ENCODE assay signal across 19 cellular contexts in genomic region chr1:53629101-53629691, GRCh38.
A peak's percentile ranks its signal among the peaks of the same experiment; 100 is the strongest.
DNase-seq lines count a peak whose midpoint lies in the region; ATAC-seq and TF ChIP-seq lines count a peak whose summit lies in the region.
"Had no signal": no experiment of that assay in that cellular context is flagged by ENCODE, and none has a peak within 500 bp of the region (broad histone marks: within the 10 kb centered on the region; RNA-seq: fewer than 3 reads in every experiment).

No MANE protein-coding gene starts in this region.

- CTCF ChIA-PET in activated CD4-positive, alpha-beta T cell treated with anti-CD3 and anti-CD28 coated beads, Interleukin-2, amount 10 ng/mL, durations not matched to agents 7 days and 5 days (lab: Charles Lee), result no interaction called here

- peaks cover under 1% of the 10 kb centered on the region for H3K27me3 Mint-ChIP-seq in activated CD4-positive, alpha-beta T cell treated with anti-CD3 and anti-CD28 coated beads, Interleukin-2, amount 10 ng/mL, durations not matched to agents 7 days and 5 days
- H3K27me3 Mint-ChIP-seq: activated naive CD8-positive, alpha-beta T cell treated with anti-CD3 and anti-CD28 coated beads for 36 hours had no signal

- H3K27ac Mint-ChIP-seq in activated CD4-positive, alpha-beta T cell treated with anti-CD3 and anti-CD28 coated beads, Interleukin-2, amount 10 ng/mL, durations not matched to agents 7 days and 5 days, result no peak overlapping the region
- H3K27ac Mint-ChIP-seq: activated CD8-positive, alpha-beta T cell treated with anti-CD3 and anti-CD28 coated beads, Interleukin-2, amount 10 ng/mL, durations not matched to agents 7 days and 5 days; activated naive CD8-positive, alpha-beta T cell treated with anti-CD3 and anti-CD28 coated beads for 36 hours; activated T-helper 1 cell treated with anti-CD3 and anti-CD28 coated beads, Interleukin-12 subunit alpha, Interleukin-12 subunit beta, Interleukin-2, Interleukin-4 antibody, amounts not matched to agents 30 ng/mL and 10 ng/mL and 1 ng/mL, durations not matched to agents 14 hours and 24 hours and 36 hours; effector memory CD8-positive, alpha-beta T cell; memory B cell; naive thymus-derived CD4-positive, alpha-beta T cell had no signal

- ATAC-seq in activated CD4-positive, CD25-positive, alpha-beta regulatory T cell treated with anti-CD3 and anti-CD28 coated beads, Interleukin-2, amount 50 U/mL, for 24 hours, result no peak
- ATAC-seq in SK-N-SH treated with all-trans-retinoic acid at 6 μM for 48 hours, result no peak; the same call in 2 of the 3 replicates
- ATAC-seq: activated CD8-positive, alpha-beta T cell treated with anti-CD3 and anti-CD28 coated beads, Interleukin-2, amount 10 ng/mL, durations not matched to agents 7 days and 5 days; effector memory CD8-positive, alpha-beta T cell; naive thymus-derived CD4-positive, alpha-beta T cell had no signal

- no peaks in the 10 kb centered on the region for H3K4me1 Mint-ChIP-seq in activated CD4-positive, alpha-beta T cell treated with anti-CD3 and anti-CD28 coated beads, Interleukin-2, amount 10 ng/mL, durations not matched to agents 7 days and 5 days
- H3K4me1 Mint-ChIP-seq: activated naive CD8-positive, alpha-beta T cell treated with anti-CD3 and anti-CD28 coated beads for 36 hours; memory B cell; naive thymus-derived CD4-positive, alpha-beta T cell had no signal

- POLR2A ChIA-PET in activated CD4-positive, alpha-beta T cell treated with anti-CD3 and anti-CD28 coated beads, Interleukin-2, amount 10 ng/mL, durations not matched to agents 7 days and 5 days (lab: Charles Lee), result no interaction called here

- DNase-seq in activated CD4-positive, CD25-positive, alpha-beta regulatory T cell treated with anti-CD3 and anti-CD28 coated beads, Interleukin-2, amount 50 U/mL, for 72 hours, result peak; percentile 6
- peak; percentile 72 for DNase-seq in myocyte (ENCODE audit: low read depth)
- DNase-seq in ureter (ENCODE audit: low spot score), result peak; percentile 28
- DNase-seq in activated CD4-positive, alpha-beta T cell treated with anti-CD3 and anti-CD28 coated beads, Interleukin-2, amount 10 ng/mL, durations not matched to agents 7 days and 5 days, result no peak
- DNase-seq in iPS-NIHi7 (ENCODE audit: extremely low spot score), result no peak
- DNase-seq in NCI-H226, result no peak
- DNase-seq: activated CD8-positive, alpha-beta T cell treated with anti-CD3 and anti-CD28 coated beads, Interleukin-2, amount 10 ng/mL, durations not matched to agents 7 days and 5 days; activated naive CD8-positive, alpha-beta T cell treated with anti-CD3 and anti-CD28 coated beads for 36 hours; COR-L47; effector memory CD8-positive, alpha-beta T cell; NCI-H2029; NCI-H510A treated with DMSO at 0.1 percent for 48 hours; stimulated activated naive CD4-positive, alpha-beta T cell; T-helper 2 cell had no signal

- H3K36me3 Mint-ChIP-seq in activated CD4-positive, alpha-beta T cell treated with anti-CD3 and anti-CD28 coated beads, Interleukin-2, amount 10 ng/mL, durations not matched to agents 7 days and 5 days (ENCODE audit: low read depth), result no peaks in the 10 kb centered on the region
- H3K36me3 Mint-ChIP-seq: activated naive CD8-positive, alpha-beta T cell treated with anti-CD3 and anti-CD28 coated beads for 36 hours; memory B cell; naive thymus-derived CD4-positive, alpha-beta T cell had no signal

- no peaks in the 10 kb centered on the region for H3K9me3 Mint-ChIP-seq in activated CD4-positive, alpha-beta T cell treated with anti-CD3 and anti-CD28 coated beads, Interleukin-2, amount 10 ng/mL, durations not matched to agents 7 days and 5 days
- H3K9me3 Mint-ChIP-seq: activated naive CD8-positive, alpha-beta T cell treated with anti-CD3 and anti-CD28 coated beads for 36 hours; activated T-helper 1 cell treated with anti-CD3 and anti-CD28 coated beads, Interleukin-12 subunit alpha, Interleukin-12 subunit beta, Interleukin-2, Interleukin-4 antibody, amounts not matched to agents 30 ng/mL and 10 ng/mL and 1 ng/mL, durations not matched to agents 14 hours and 24 hours and 36 hours; effector memory CD8-positive, alpha-beta T cell; memory B cell had no signal

- no peak overlapping the region for H3K4me3 Mint-ChIP-seq in activated CD4-positive, alpha-beta T cell treated with anti-CD3 and anti-CD28 coated beads, Interleukin-2, amount 10 ng/mL, durations not matched to agents 7 days and 5 days
- H3K4me3 Mint-ChIP-seq: activated CD8-positive, alpha-beta T cell treated with anti-CD3 and anti-CD28 coated beads, Interleukin-2, amount 10 ng/mL, durations not matched to agents 7 days and 5 days; activated naive CD8-positive, alpha-beta T cell treated with anti-CD3 and anti-CD28 coated beads for 36 hours; activated T-helper 1 cell treated with anti-CD3 and anti-CD28 coated beads, Interleukin-12 subunit alpha, Interleukin-12 subunit beta, Interleukin-2, Interleukin-4 antibody, amounts not matched to agents 30 ng/mL and 10 ng/mL and 1 ng/mL, durations not matched to agents 14 hours and 24 hours and 36 hours; effector memory CD8-positive, alpha-beta T cell; memory B cell; naive thymus-derived CD4-positive, alpha-beta T cell had no signal

TF ChIP-seq in SK-N-SH treated with all-trans-retinoic acid at 6 μM for 48 hours, 23 proteins besides CTCF, POLR2A, EP300 and RAD21:
- TF ChIP-seq ISL1 (CRISPR knock-in tag; IDR thresholded peaks at IDR 0.05) (no peak), ZFP3 (CRISPR knock-in tag; IDR thresholded peaks at IDR 0.05) (peak; percentile 95), TCF4 (CRISPR knock-in tag; IDR thresholded peaks at IDR 0.05; ENCODE audit: borderline replicate concordance) (peak; percentile 40; the same call in 1 of the 2 replicates), CREB5 (CRISPR knock-in tag; IDR thresholded peaks at IDR 0.05; ENCODE audit: low read depth) (no peak), ZNF8 (CRISPR knock-in tag; IDR thresholded peaks at IDR 0.05) (no peak)
TF ChIP-seq in SK-N-SH treated with all-trans-retinoic acid at 6 μM for 48 hours: peak in this region for 2.

Comparison
In these comparisons a context has a peak if more than half of its experiments do, and no peak if none do; other contexts are left out.
1. DNase-seq: peak in activated CD4-positive, CD25-positive, alpha-beta regulatory T cell treated with anti-CD3 and anti-CD28 coated beads, Interleukin-2, amount 50 U/mL, for 72 hours (single experiment), myocyte (single experiment) and ureter (single experiment); none in activated CD4-positive, alpha-beta T cell treated with anti-CD3 and anti-CD28 coated beads, Interleukin-2, amount 10 ng/mL, durations not matched to agents 7 days and 5 days (single experiment), iPS-NIHi7 (single experiment) and NCI-H226 (single experiment).